In genomic region chr9:127929044-127929979, GRCh38 we compare ENCODE assay signal across 14 cellular contexts. TPM values are rescaled to one million over a fixed set of nuclear protein-coding genes. Genes with fewer than 3 reads are reported as not detected.
DNase-seq lines count a peak whose midpoint lies in the region; TF ChIP-seq lines count a peak whose summit lies in the region.
"Had no signal": no experiment of that assay in that cellular context is flagged by ENCODE, and none has a peak within 500 bp of the region (broad histone marks: within the 10 kb centered on the region; RNA-seq: fewer than 3 reads in every experiment).

No MANE protein-coding gene starts in this region.

- H4K20me1 ChIP-seq in KMS-11 (ENCODE audit: insufficient read depth) (no peaks in the 10 kb centered on the region), neural cell (ENCODE audit: insufficient read depth) (no peaks in the 10 kb centered on the region)

- TF ChIP-seq CTCF in KMS-11 (conservative IDR thresholded peaks at IDR 0.05; ENCODE audit: low read depth, low read length) = no peak
- TF ChIP-seq CTCF in brain (conservative IDR thresholded peaks at IDR 0.05) = no peak
- TF ChIP-seq CTCF in neural cell (IDR thresholded peaks at IDR 0.05; ENCODE audit: poor library complexity, severe bottlenecking) = no peak

- no peaks in the 10 kb centered on the region for H3F3A ChIP-seq in neural cell (ENCODE audit: insufficient read depth, low read length, poor library complexity, severe bottlenecking)

- H3K36me3 ChIP-seq in KMS-11 (ENCODE audit: insufficient read depth) = no peaks in the 10 kb centered on the region
- H3K36me3 ChIP-seq in neural cell (ENCODE audit: insufficient read depth, low read length) = no peaks in the 10 kb centered on the region
- no peaks in the 10 kb centered on the region for H3K36me3 ChIP-seq in effector memory CD4-positive, alpha-beta T cell (ENCODE audit: control insufficient read depth, insufficient read depth, low read length)

- no peak for DNase-seq in activated CD4-positive, alpha-beta T cell treated with anti-CD3 and anti-CD28 coated beads, Interleukin-2, amount 10 ng/mL, durations not matched to agents 7 days and 5 days
- DNase-seq in activated CD4-positive, alpha-beta T cell treated with anti-CD3 and anti-CD28 coated beads for 1 hour = no peak
- no peak for DNase-seq in effector memory CD4-positive, alpha-beta T cell
- DNase-seq in NCI-H526 (lab: John Stamatoyannopoulos, UW) = no peak
- no peak for DNase-seq in NCI-H2196 treated with DMSO at 0.1 percent for 48 hours (lab: John Stamatoyannopoulos, UW; ENCODE audit: unreplicated experiment)
- DNase-seq: amniotic stem cell, DMS153, NCI-H1092 had no signal

- H3K4me1 Mint-ChIP-seq in activated CD4-positive, alpha-beta T cell treated with anti-CD3 and anti-CD28 coated beads, Interleukin-2, amount 10 ng/mL, durations not matched to agents 7 days and 5 days = peaks cover 36% of the 10 kb centered on the region
- peaks cover 25% of the 10 kb centered on the region for H3K4me1 Mint-ChIP-seq in brain

- H3K9ac ChIP-seq in KMS-11 = peak overlapping the region; percentile 50
- H3K9ac ChIP-seq in neural cell (ENCODE audit: low read length) = no peak overlapping the region

- peak overlapping the region; percentile 83 for H3K27ac ChIP-seq in KMS-11
- H3K27ac ChIP-seq in neural cell (ENCODE audit: low read length) = no peak overlapping the region
- no peak overlapping the region for H3K27ac ChIP-seq in effector memory CD4-positive, alpha-beta T cell (ENCODE audit: insufficient read depth, low read length, poor library complexity, severe bottlenecking)
- H3K27ac ChIP-seq: coronary artery, tibial nerve had no signal

- POLR2A ChIA-PET in activated CD4-positive, alpha-beta T cell treated with anti-CD3 and anti-CD28 coated beads, Interleukin-2, amount 10 ng/mL, durations not matched to agents 7 days and 5 days (lab: Charles Lee) = no interaction called here

- no peaks in the 10 kb centered on the region for H3K9me3 ChIP-seq in neural cell (ENCODE audit: low read length)
- H3K9me3 ChIP-seq in effector memory CD4-positive, alpha-beta T cell (ENCODE audit: control insufficient read depth, low read length) = no peaks in the 10 kb centered on the region
- H3K9me3 ChIP-seq: tibial nerve had no signal

- H3K9me2 ChIP-seq in neural cell (ENCODE audit: insufficient read depth, low read length) = no peaks in the 10 kb centered on the region

- peaks cover 53% of the 10 kb centered on the region for H3K4me1 ChIP-seq in KMS-11 (ENCODE audit: low read depth, poor library complexity, severe bottlenecking)
- H3K4me1 ChIP-seq in effector memory CD4-positive, alpha-beta T cell (ENCODE audit: control insufficient read depth, insufficient read depth, low read length, poor library complexity, severe bottlenecking) = peaks cover 34% of the 10 kb centered on the region

- H3K4me3 ChIP-seq in KMS-11 (IDR thresholded peaks at IDR 0.05; ENCODE audit: insufficient read depth, low read depth, low read length) (no peak overlapping the region), neural cell (ENCODE audit: low read length) (peak overlapping the region; percentile 79)
- no peak overlapping the region for H3K4me3 ChIP-seq in effector memory CD4-positive, alpha-beta T cell (ENCODE audit: insufficient read depth, low read depth, low read length, poor library complexity, severe bottlenecking)
- H3K4me3 ChIP-seq: lung had no signal

- TF ChIP-seq EP300 in neural cell (conservative IDR thresholded peaks at IDR 0.05; ENCODE audit: poor library complexity, severe bottlenecking) = no peak

- no peak overlapping the region for H3K27ac Mint-ChIP-seq in activated CD4-positive, alpha-beta T cell treated with anti-CD3 and anti-CD28 coated beads, Interleukin-2, amount 10 ng/mL, durations not matched to agents 7 days and 5 days
- no peak overlapping the region for H3K27ac Mint-ChIP-seq in brain

- CTCF ChIA-PET in activated CD4-positive, alpha-beta T cell treated with anti-CD3 and anti-CD28 coated beads, Interleukin-2, amount 10 ng/mL, durations not matched to agents 7 days and 5 days (lab: Charles Lee) = interaction anchor here (0.8 to 3.1 kb wide), 8 partner anchors 8 to 195 kb away, joined by 3 to 9 read pairs (median 4); partner anchors contain the start of genes CDK9 and TOR2A

- peaks cover 13% of the 10 kb centered on the region for H3K27me3 Mint-ChIP-seq in activated CD4-positive, alpha-beta T cell treated with anti-CD3 and anti-CD28 coated beads, Interleukin-2, amount 10 ng/mL, durations not matched to agents 7 days and 5 days
- peaks cover 66% of the 10 kb centered on the region for H3K27me3 Mint-ChIP-seq in brain

- H3K36me3 Mint-ChIP-seq in activated CD4-positive, alpha-beta T cell treated with anti-CD3 and anti-CD28 coated beads, Interleukin-2, amount 10 ng/mL, durations not matched to agents 7 days and 5 days (ENCODE audit: low read depth) = peaks cover 9% of the 10 kb centered on the region
- H3K36me3 Mint-ChIP-seq in brain = peaks cover under 1% of the 10 kb centered on the region

- peak overlapping the region; percentile 64 for H3K4me3 Mint-ChIP-seq in activated CD4-positive, alpha-beta T cell treated with anti-CD3 and anti-CD28 coated beads, Interleukin-2, amount 10 ng/mL, durations not matched to agents 7 days and 5 days
- H3K4me3 Mint-ChIP-seq in brain = peak overlapping the region; percentile 70 to 82 (median 75)

- H3K4me2 ChIP-seq in KMS-11 (peak overlapping the region; percentile 96), neural cell (ENCODE audit: low read length) (no peak overlapping the region)

- TF ChIP-seq RAD21 in neural cell (conservative IDR thresholded peaks at IDR 0.05) = no peak

- H2AFZ ChIP-seq in KMS-11 (ENCODE audit: low read depth) = 0 out of 2 replicates have a peak overlapping the region, but pooled peaks have one; percentile 12
- no peak overlapping the region for H2AFZ ChIP-seq in neural cell (ENCODE audit: low read depth, low read length)

- no peaks in the 10 kb centered on the region for H3K27me3 ChIP-seq in KMS-11 (ENCODE audit: insufficient read depth, low read depth)
- H3K27me3 ChIP-seq in neural cell (ENCODE audit: insufficient read depth, low read depth, low read length) = peaks cover 50% of the 10 kb centered on the region
- H3K27me3 ChIP-seq in effector memory CD4-positive, alpha-beta T cell (replicated peaks; ENCODE audit: control insufficient read depth, insufficient read depth, low read length, poor library complexity, severe bottlenecking) = no peaks in the 10 kb centered on the region

- no peaks in the 10 kb centered on the region for H3K79me2 ChIP-seq in KMS-11 (ENCODE audit: insufficient read depth, low read depth)
- no peaks in the 10 kb centered on the region for H3K79me2 ChIP-seq in neural cell (replicated peaks; ENCODE audit: insufficient read depth, low read length)

- no peaks in the 10 kb centered on the region for H3K9me3 Mint-ChIP-seq in activated CD4-positive, alpha-beta T cell treated with anti-CD3 and anti-CD28 coated beads, Interleukin-2, amount 10 ng/mL, durations not matched to agents 7 days and 5 days
- no peaks in the 10 kb centered on the region for H3K9me3 Mint-ChIP-seq in brain

TF ChIP-seq in neural cell, 6 proteins besides CTCF, POLR2A, EP300 and RAD21 (continues in another document):
- no peak for TF ChIP-seq EZH2 (IDR thresholded peaks at IDR 0.05; ENCODE audit: borderline replicate concordance, insufficient read depth, low read length, poor library complexity, severe bottlenecking)
- no peak for TF ChIP-seq MXI1 (conservative IDR thresholded peaks at IDR 0.05; ENCODE audit: poor library complexity, severe bottlenecking)
- no peak for TF ChIP-seq SMC3 (conservative IDR thresholded peaks at IDR 0.05; ENCODE audit: poor library complexity)

RNA-seq across cellular contexts. Expression of gene PIP5KL1, which starts 1.3 kb away (rescaled TPM):
- total RNA-seq in activated CD4-positive, alpha-beta T cell treated with anti-CD3 and anti-CD28 coated beads, Interleukin-2, amount 10 ng/mL, durations not matched to agents 7 days and 5 days = 1 to 10 TPM; 2.5 to 4.1 TPM
- polyA plus RNA-seq in brain (ENCODE audit: insufficient read depth, low read depth, low replicate concordance) (2.4 TPM), neural cell (3.4 and 5.2 TPM in 2 replicates)
- polyA minus RNA-seq in neural cell = 2.5 and 6.6 TPM in 2 replicates

RNA-seq across cellular contexts. Expression of gene DPM2, which starts 8.3 kb away (rescaled TPM):
- 10 to 100 TPM; 79.9 to 80.4 TPM for total RNA-seq in activated CD4-positive, alpha-beta T cell treated with anti-CD3 and anti-CD28 coated beads, Interleukin-2, amount 10 ng/mL, durations not matched to agents 7 days and 5 days
- 144 TPM for polyA plus RNA-seq in brain (ENCODE audit: insufficient read depth, low read depth, low replicate concordance)
- 30.5 and 44.9 TPM in 2 replicates for polyA plus RNA-seq in neural cell
- polyA minus RNA-seq in neural cell = 15.3 and 20.8 TPM in 2 replicates

RNA-seq across cellular contexts. Expression of gene ST6GALNAC4, which starts 12.5 kb away (rescaled TPM):
- total RNA-seq in activated CD4-positive, alpha-beta T cell treated with anti-CD3 and anti-CD28 coated beads, Interleukin-2, amount 10 ng/mL, durations not matched to agents 7 days and 5 days = 10 to 100 TPM; 16.8 to 22.4 TPM
- 19.2 TPM for polyA plus RNA-seq in brain (ENCODE audit: insufficient read depth, low read depth, low replicate concordance)
- polyA plus RNA-seq in neural cell = 4.8 and 5.9 TPM in 2 replicates
- 5.8 and 6.8 TPM in 2 replicates for polyA minus RNA-seq in neural cell

RNA-seq across cellular contexts. Expression of gene ST6GALNAC6, which starts 29.9 kb away (rescaled TPM):
- total RNA-seq in activated CD4-positive, alpha-beta T cell treated with anti-CD3 and anti-CD28 coated beads, Interleukin-2, amount 10 ng/mL, durations not matched to agents 7 days and 5 days = 100 to 1,000 TPM; 100 to 122 TPM
- polyA plus RNA-seq in brain (ENCODE audit: insufficient read depth, low read depth, low replicate concordance) (83.6 TPM), neural cell (44.2 and 59.3 TPM in 2 replicates)
- 30.3 and 33.8 TPM in 2 replicates for polyA minus RNA-seq in neural cell

RNA-seq across cellular contexts. Expression of gene EEIG1, which starts 51.5 kb away (rescaled TPM):
- total RNA-seq in activated CD4-positive, alpha-beta T cell treated with anti-CD3 and anti-CD28 coated beads, Interleukin-2, amount 10 ng/mL, durations not matched to agents 7 days and 5 days = 100 to 1,000 TPM; 412 to 477 TPM
- 78.8 TPM for polyA plus RNA-seq in brain (ENCODE audit: insufficient read depth, low read depth, low replicate concordance)
- polyA plus RNA-seq in neural cell = 6.7 and 18.5 TPM in 2 replicates
- 10.7 and 11.2 TPM in 2 replicates for polyA minus RNA-seq in neural cell
